ENCODE assay signal across 1 cellular context in the genomic region with DNA sequence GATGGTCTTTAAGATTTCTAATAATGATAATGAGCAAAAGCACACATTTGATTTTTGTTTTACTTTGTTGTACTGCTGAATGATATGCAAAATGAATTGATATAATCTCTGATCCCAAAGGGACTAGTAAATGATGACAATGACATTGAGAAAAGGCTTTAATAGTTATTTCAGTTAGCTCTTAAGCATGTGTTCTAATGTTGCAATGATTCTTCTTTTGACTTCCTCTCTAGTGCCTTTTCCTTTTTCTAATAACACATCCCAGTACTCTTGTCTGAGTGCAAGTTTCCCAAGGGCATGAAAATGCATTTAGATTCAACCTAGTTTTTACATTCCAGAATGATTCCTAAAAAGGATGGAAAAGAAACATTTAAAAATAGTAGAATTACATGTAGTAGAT.
TF ChIP-seq lines count a peak whose summit lies in the region.

No MANE protein-coding gene starts in this region.

TF ChIP-seq in GM23338, 12 proteins besides CTCF, POLR2A, EP300 and RAD21 (continued from another document):
- TF ChIP-seq ZNF462 (CRISPR knock-in tag; IDR thresholded peaks at IDR 0.05) (no peak), ETS1 (IDR thresholded peaks at IDR 0.05) (no peak), POLR2AphosphoS5 (IDR thresholded peaks at IDR 0.05; ENCODE audit: low read depth) (no peak), STAT1 (IDR thresholded peaks at IDR 0.05; ENCODE audit: unreplicated experiment) (no peak), ZNF114 (CRISPR knock-in tag; IDR thresholded peaks at IDR 0.05) (no peak)
TF ChIP-seq in GM23338: peak in this region for 0.
